In the genomic region with DNA sequence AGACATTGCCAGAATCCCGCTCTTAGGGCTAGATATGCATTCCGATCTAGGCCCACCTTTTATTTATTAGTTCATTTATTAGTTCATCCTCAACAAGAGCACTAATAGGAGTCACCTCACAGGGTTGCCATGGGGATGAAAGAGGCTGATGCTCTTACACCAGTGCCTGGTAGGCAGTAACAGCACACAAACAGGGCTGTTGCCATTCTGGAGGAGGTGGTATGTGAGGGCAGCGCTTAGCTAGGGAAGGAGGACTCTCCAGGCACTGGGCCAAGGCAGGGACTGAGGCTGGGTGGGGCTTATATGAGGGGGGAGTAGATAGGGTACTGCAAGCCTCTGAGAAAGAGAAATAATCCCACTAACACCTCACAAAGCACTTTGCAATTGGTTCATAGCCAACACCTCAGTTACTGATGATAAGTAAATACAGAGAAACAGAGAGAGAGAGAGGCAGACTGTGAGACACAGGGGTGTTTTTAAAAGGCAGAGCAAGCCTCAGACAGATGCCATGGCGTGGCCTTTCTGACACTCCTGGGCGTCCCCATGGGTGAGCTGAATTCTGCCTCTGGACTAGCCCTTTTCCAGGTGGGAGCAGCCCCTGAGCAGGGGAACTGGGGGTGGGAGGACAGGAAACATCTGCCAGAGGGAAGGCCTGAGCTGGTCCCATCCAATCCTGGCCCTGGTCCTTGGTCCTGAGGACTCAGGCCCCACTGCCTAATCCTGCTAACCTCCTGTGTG, we compare ENCODE assay signal across 1 cellular context.
TF ChIP-seq lines count a peak whose summit lies in the region.

No MANE protein-coding gene starts in this region.

TF ChIP-seq in GM23338, 12 proteins besides CTCF, POLR2A, EP300 and RAD21:
- TF ChIP-seq ZNF462 (CRISPR knock-in tag; IDR thresholded peaks at IDR 0.05) (no peak), NANOG (IDR thresholded peaks at IDR 0.05; ENCODE audit: borderline replicate concordance) (no peak), ZNF114 (CRISPR knock-in tag; IDR thresholded peaks at IDR 0.05) (no peak), ETS1 (IDR thresholded peaks at IDR 0.05) (no peak), CREB1 (CRISPR knock-in tag; IDR thresholded peaks at IDR 0.05; ENCODE audit: low read depth) (no peak), JUNB (IDR thresholded peaks at IDR 0.05; ENCODE audit: unreplicated experiment) (no peak)
